Comparison of ENCODE assay signal across 19 cellular contexts in genomic region chr4:7832331-7832730, GRCh38.
DNase-seq lines count a peak whose midpoint lies in the region; ATAC-seq and TF ChIP-seq lines count a peak whose summit lies in the region.
"Had no signal": no experiment of that assay in that cellular context is flagged by ENCODE, and none has a peak within 500 bp of the region (broad histone marks: within the 10 kb centered on the region; RNA-seq: fewer than 3 reads in every experiment).

No MANE protein-coding gene starts in this region.

- H3K9me3 Mint-ChIP-seq in CD8-positive, alpha-beta T cell = no peaks in the 10 kb centered on the region
- H3K9me3 Mint-ChIP-seq: T-helper 1 cell treated with Interleukin-12 subunit alpha and Interleukin-12 subunit beta and Interleukin-4 antibody, amounts not matched to agents 30 μg/mL and 1 μg/mL, for 36 hours had no signal

- ATAC-seq in CD8-positive, alpha-beta T cell = no peak
- ATAC-seq in psoas muscle = peak in 1 of 4 donors; percentile 17
- ATAC-seq in GM18870 (IDR thresholded peaks at IDR 0.05; ENCODE audit: unreplicated experiment) = no peak
- ATAC-seq: GM23338 had no signal

- no peak for DNase-seq in CD8-positive, alpha-beta T cell
- DNase-seq in effector memory CD4-positive, alpha-beta T cell = no peak
- no peak for DNase-seq in psoas muscle
- DNase-seq in stimulated activated CD4-positive, alpha-beta T cell treated with anti-CD3 and anti-CD28 coated beads, Interleukin-2, amount 100 ng/mL, for 24 hours = no peak
- no peak for DNase-seq in medulla oblongata (ENCODE audit: extremely low spot score)
- DNase-seq: activated CD4-positive, CD25-positive, alpha-beta regulatory T cell treated with anti-CD3 and anti-CD28 coated beads, Interleukin-2, amount 50 U/mL, for 72 hours; activated CD8-positive, alpha-beta memory T cell treated with anti-CD3 and anti-CD28 coated beads, Interleukin-2, amount 50 U/mL, for 48 hours; C1 segment of cervical spinal cord; cerebellar nuclear complex; KBM-7; midbrain; NCI-H1092; ovary had no signal

- no peak overlapping the region for H3K4me3 Mint-ChIP-seq in CD8-positive, alpha-beta T cell
- H3K4me3 Mint-ChIP-seq: GM23338; T-helper 1 cell treated with Interleukin-12 subunit alpha and Interleukin-12 subunit beta and Interleukin-4 antibody, amounts not matched to agents 30 μg/mL and 1 μg/mL, for 36 hours had no signal

- H3K36me3 ChIP-seq in BLaER1 treated with 17β-estradiol and CSF1 and Interleukin-3, amounts not matched to agents 10 nM and 100 nM = peaks cover 0 to 19% (median 0%) of the 10 kb centered on the region in 11 experiments; a peak in 3 of 22 replicates
- H3K36me3 ChIP-seq in CD8-positive, alpha-beta T cell (ENCODE audit: insufficient read depth, low read length) = no peaks in the 10 kb centered on the region
- no peaks in the 10 kb centered on the region for H3K36me3 ChIP-seq in effector memory CD4-positive, alpha-beta T cell (ENCODE audit: control insufficient read depth, insufficient read depth, low read length)
- no peaks in the 10 kb centered on the region for H3K36me3 ChIP-seq in psoas muscle (ENCODE audit: insufficient read depth in 1 of 2, low read depth in 1 of 2)
- H3K36me3 ChIP-seq: ovary had no signal

- no peak overlapping the region for H3K4me3 ChIP-seq in BLaER1 treated with 17β-estradiol and CSF1 and Interleukin-3, amounts not matched to agents 10 nM and 100 nM
- H3K4me3 ChIP-seq in CD8-positive, alpha-beta T cell (ENCODE audit: low read depth, low read length) = no peak overlapping the region
- no peak overlapping the region for H3K4me3 ChIP-seq in effector memory CD4-positive, alpha-beta T cell (ENCODE audit: insufficient read depth, low read depth, low read length, poor library complexity, severe bottlenecking)
- peak overlapping the region; percentile 41 for H3K4me3 ChIP-seq in psoas muscle
- H3K4me3 ChIP-seq: GM23338, ovary had no signal

- H3K4me1 Mint-ChIP-seq in CD8-positive, alpha-beta T cell (ENCODE audit: low read depth) = peaks cover 43% of the 10 kb centered on the region

- peaks cover 4 to 17% (median 13%) of the 10 kb centered on the region in 11 experiments; a peak in 17 of 22 replicates for H3K9me3 ChIP-seq in BLaER1 treated with 17β-estradiol and CSF1 and Interleukin-3, amounts not matched to agents 10 nM and 100 nM (replicated peaks in 1 of 11)
- H3K9me3 ChIP-seq in CD8-positive, alpha-beta T cell (ENCODE audit: low read length) = no peaks in the 10 kb centered on the region
- no peaks in the 10 kb centered on the region for H3K9me3 ChIP-seq in effector memory CD4-positive, alpha-beta T cell (ENCODE audit: control insufficient read depth, low read length)
- H3K9me3 ChIP-seq in psoas muscle = no peaks in the 10 kb centered on the region
- H3K9me3 ChIP-seq: ovary had no signal

- TF ChIP-seq CTCF in CD8-positive, alpha-beta T cell (IDR thresholded peaks at IDR 0.05) = no peak
- TF ChIP-seq CTCF in psoas muscle (IDR thresholded peaks at IDR 0.05) = no peak

- H3K27ac Mint-ChIP-seq in CD8-positive, alpha-beta T cell = peak overlapping the region; percentile 7
- H3K27ac Mint-ChIP-seq: GM23338; T-helper 1 cell treated with Interleukin-12 subunit alpha and Interleukin-12 subunit beta and Interleukin-4 antibody, amounts not matched to agents 30 μg/mL and 1 μg/mL, for 36 hours had no signal

- H3K27ac ChIP-seq in BLaER1 treated with 17β-estradiol and CSF1 and Interleukin-3, amounts not matched to agents 10 nM and 100 nM = peak overlapping the region in 10 of 11 experiments; percentile 60 to 88 (median 81); a peak in 20 of 22 replicates
- H3K27ac ChIP-seq in CD8-positive, alpha-beta T cell (ENCODE audit: low read depth, low read length) = no peak overlapping the region
- peak overlapping the region; percentile 58 for H3K27ac ChIP-seq in effector memory CD4-positive, alpha-beta T cell (ENCODE audit: insufficient read depth, low read length, poor library complexity, severe bottlenecking)
- H3K27ac ChIP-seq in psoas muscle = peak overlapping the region; percentile 87
- H3K27ac ChIP-seq: HL-60, ovary, RWPE1 had no signal

- peak overlapping the region in 7 of 11 experiments; percentile 43 to 71 (median 67); a peak in 7 of 22 replicates for H3K9ac ChIP-seq in BLaER1 treated with 17β-estradiol and CSF1 and Interleukin-3, amounts not matched to agents 10 nM and 100 nM

- peaks cover 47 to 55% (median 52%) of the 10 kb centered on the region in 10 experiments for H3K4me1 ChIP-seq in BLaER1 treated with 17β-estradiol and CSF1 and Interleukin-3, amounts not matched to agents 10 nM and 100 nM
- peaks cover 30% of the 10 kb centered on the region for H3K4me1 ChIP-seq in CD8-positive, alpha-beta T cell (ENCODE audit: insufficient read depth, low read length)
- peaks cover 26% of the 10 kb centered on the region for H3K4me1 ChIP-seq in effector memory CD4-positive, alpha-beta T cell (ENCODE audit: control insufficient read depth, insufficient read depth, low read length, poor library complexity, severe bottlenecking)
- H3K4me1 ChIP-seq in psoas muscle = peaks cover 39% of the 10 kb centered on the region

- intact Hi-C loops in CD8-positive, alpha-beta T cell (cut with DNase I, micrococcal nuclease) = no loop called here
- intact Hi-C loops in psoas muscle (cut with DNase I) = no loop called here

- no peaks in the 10 kb centered on the region for H3K27me3 ChIP-seq in BLaER1 treated with 17β-estradiol and CSF1 and Interleukin-3, amounts not matched to agents 10 nM and 100 nM
- H3K27me3 ChIP-seq in CD8-positive, alpha-beta T cell (ENCODE audit: insufficient read depth, low read length) = no peaks in the 10 kb centered on the region
- H3K27me3 ChIP-seq in effector memory CD4-positive, alpha-beta T cell (replicated peaks; ENCODE audit: control insufficient read depth, insufficient read depth, low read length, poor library complexity, severe bottlenecking) = no peaks in the 10 kb centered on the region
- H3K27me3 ChIP-seq in psoas muscle (ENCODE audit: insufficient read depth in 3 of 3, low read length in 2 of 3) = no peaks in the 10 kb centered on the region
- H3K27me3 ChIP-seq: ovary had no signal

- peak overlapping the region; percentile 64 to 87 (median 80) for H3K4me2 ChIP-seq in BLaER1 treated with 17β-estradiol and CSF1 and Interleukin-3, amounts not matched to agents 10 nM and 100 nM
- H3K4me2 ChIP-seq: GM23338 had no signal

- H3K36me3 Mint-ChIP-seq in CD8-positive, alpha-beta T cell = peaks cover 27% of the 10 kb centered on the region

- 68 to 81% (median 72%) methylated on average over 6 of the region's 6 CpGs for WGBS in psoas muscle, 3 donors

- H4K20me1 ChIP-seq in BLaER1 treated with 17β-estradiol and CSF1 and Interleukin-3, amounts not matched to agents 10 nM and 100 nM = no peaks in the 10 kb centered on the region

- H3K27me3 Mint-ChIP-seq in CD8-positive, alpha-beta T cell (ENCODE audit: low read depth) = no peaks in the 10 kb centered on the region

- CTCF ChIA-PET in CD8-positive, alpha-beta T cell (lab: Charles Lee) = no interaction called here

- POLR2A ChIA-PET in CD8-positive, alpha-beta T cell (lab: Charles Lee) = interaction anchor here (0.6 kb wide), 1 partner anchor 13 kb away, joined by 3 read pairs; no protein-coding TSS in a partner anchor
